28 cellular contexts compared by ENCODE assay signal in the genomic region with DNA sequence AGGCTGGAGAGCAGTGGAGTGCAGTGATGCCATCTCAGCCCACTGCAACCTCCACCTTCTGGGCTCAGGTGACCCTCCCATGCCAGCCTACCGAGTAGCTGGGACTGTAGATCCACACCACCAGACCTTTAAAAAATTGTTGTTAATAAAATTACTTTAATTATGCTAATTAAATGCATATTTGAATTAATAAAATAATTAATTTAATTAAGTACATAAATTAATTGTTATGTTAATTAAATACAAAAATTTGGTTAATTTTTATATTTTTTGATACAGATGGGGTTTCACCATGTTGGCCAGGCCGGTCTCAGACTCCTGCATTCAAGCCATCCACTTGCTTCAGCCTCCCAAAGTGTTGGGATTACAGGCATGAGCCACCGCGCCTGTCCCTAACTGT.
"Had no signal": no experiment of that assay in that cellular context is flagged by ENCODE, and none has a peak within 500 bp of the region (broad histone marks: within the 10 kb centered on the region; RNA-seq: fewer than 3 reads in every experiment).

No MANE protein-coding gene starts in this region.

- H3K4me3 Mint-ChIP-seq: dendritic cell treated with granulocyte-macrophage colony-stimulating factor and Interleukin-4, amounts not matched to agents 40 ng/mL and 50 ng/mL, for 4 days; effector memory CD8-positive, alpha-beta T cell; endodermal cell had no signal

- H3K4me2 ChIP-seq: hepatocyte had no signal

- H3K27me3 ChIP-seq: colonic mucosa, dorsolateral prefrontal cortex, esophagus muscularis mucosa, esophagus squamous epithelium, foreskin keratinocyte, gastrocnemius medialis, gastroesophageal sphincter, heart left ventricle, heart right ventricle, hepatocyte had no signal

- H2AFZ ChIP-seq: hepatocyte had no signal

- H3K36me3 ChIP-seq: colonic mucosa, esophagus muscularis mucosa, esophagus squamous epithelium, gastrocnemius medialis, gastroesophageal sphincter, heart left ventricle, heart right ventricle had no signal

- H3K9me3 ChIP-seq: colonic mucosa, esophagus muscularis mucosa, esophagus squamous epithelium, gastrocnemius medialis, gastroesophageal sphincter had no signal

- H3K9me3 Mint-ChIP-seq: dendritic cell treated with granulocyte-macrophage colony-stimulating factor and Interleukin-4, amounts not matched to agents 40 ng/mL and 50 ng/mL, for 4 days; effector memory CD8-positive, alpha-beta T cell; endodermal cell had no signal

- H3K27me3 Mint-ChIP-seq: dendritic cell treated with granulocyte-macrophage colony-stimulating factor and Interleukin-4, amounts not matched to agents 40 ng/mL and 50 ng/mL, for 4 days; effector memory CD8-positive, alpha-beta T cell had no signal

- H3K27ac Mint-ChIP-seq: dendritic cell treated with granulocyte-macrophage colony-stimulating factor and Interleukin-4, amounts not matched to agents 40 ng/mL and 50 ng/mL, for 4 days; effector memory CD8-positive, alpha-beta T cell; endodermal cell had no signal

- H3K4me1 ChIP-seq: colonic mucosa, esophagus muscularis mucosa, esophagus squamous epithelium, foreskin keratinocyte, gastrocnemius medialis, gastroesophageal sphincter, heart left ventricle, heart right ventricle had no signal

- ATAC-seq: effector memory CD8-positive, alpha-beta T cell; esophagus mucosa; foreskin keratinocyte; gastrocnemius medialis; gastroesophageal sphincter; heart left ventricle; heart right ventricle had no signal

- H3K4me3 ChIP-seq: colonic mucosa, coronary artery, dorsolateral prefrontal cortex, esophagus muscularis mucosa, esophagus squamous epithelium, gastrocnemius medialis, gastroesophageal sphincter, heart left ventricle, heart right ventricle, hepatocyte had no signal

- DNase-seq: colonic mucosa; cortex of kidney; dermis blood vessel endothelial cell; dorsolateral prefrontal cortex; effector CD4-positive, alpha-beta T cell; effector CD8-positive, alpha-beta T cell; effector memory CD4-positive, alpha-beta T cell; effector memory CD8-positive, alpha-beta T cell; endodermal cell; esophagus squamous epithelium; foreskin fibroblast; foreskin keratinocyte; foreskin melanocyte; gastrocnemius medialis; glutamatergic neuron; head of caudate nucleus; heart left ventricle; heart right ventricle had no signal

- FAIRE-seq: colon, endometrium, endothelial cell of umbilical vein had no signal

- H3K27ac ChIP-seq: colonic mucosa, coronary artery, dorsolateral prefrontal cortex, epithelial cell of prostate, esophagus muscularis mucosa, esophagus squamous epithelium, foreskin keratinocyte, gastrocnemius medialis, gastroesophageal sphincter, heart left ventricle, heart right ventricle, hepatocyte had no signal

- H3K4me1 Mint-ChIP-seq: endodermal cell had no signal

- H3K79me2 ChIP-seq: hepatocyte had no signal
